18 cellular contexts compared by ENCODE assay signal in genomic region chr6:56073315-56073714, GRCh38.
DNase-seq lines count a peak whose midpoint lies in the region; ATAC-seq and TF ChIP-seq lines count a peak whose summit lies in the region.
"Had no signal": no experiment of that assay in that cellular context is flagged by ENCODE, and none has a peak within 500 bp of the region (broad histone marks: within the 10 kb centered on the region; RNA-seq: fewer than 3 reads in every experiment).

No MANE protein-coding gene starts in this region.

- H3K14ac ChIP-seq in mesenchymal stem cell (ENCODE audit: low read length in 2 of 2): no peak overlapping the region

- H3K23ac ChIP-seq in mesenchymal stem cell (ENCODE audit: low read length in 2 of 2): no peak overlapping the region

- peaks cover 31% of the 10 kb centered on the region for H3K4me1 Mint-ChIP-seq in chondrocyte (ENCODE audit: low read depth)
- no peaks in the 10 kb centered on the region for H3K4me1 Mint-ChIP-seq in activated T-helper 17 cell treated with anti-CD3 and anti-CD28 coated beads, Interleukin-2, amount 50 U/mL, for 72 hours

- no peak overlapping the region for H3K4ac ChIP-seq in mesenchymal stem cell (ENCODE audit: low read depth in 1 of 2, low read length in 2 of 2)

- peak overlapping the region; percentile 78 for H3K27ac Mint-ChIP-seq in chondrocyte (ENCODE audit: unreplicated experiment)
- H3K27ac Mint-ChIP-seq in activated T-helper 17 cell treated with anti-CD3 and anti-CD28 coated beads, Interleukin-2, amount 50 U/mL, for 72 hours: no peak overlapping the region

- H3K36me3 Mint-ChIP-seq in chondrocyte (ENCODE audit: low read depth): peaks cover 13% of the 10 kb centered on the region
- no peaks in the 10 kb centered on the region for H3K36me3 Mint-ChIP-seq in activated T-helper 17 cell treated with anti-CD3 and anti-CD28 coated beads, Interleukin-2, amount 50 U/mL, for 72 hours (ENCODE audit: low read depth)

- peak overlapping the region in 1 of 2 experiments; percentile 59 for H2BK12ac ChIP-seq in mesenchymal stem cell (ENCODE audit: low read length in 2 of 2)

- no peak overlapping the region for H4K91ac ChIP-seq in mesenchymal stem cell (ENCODE audit: low read length)

- ATAC-seq in PC-3: peak; percentile 18; the same call in 1 of the 2 replicates
- ATAC-seq in activated T-helper 17 cell treated with anti-CD3 and anti-CD28 coated beads, Interleukin-2, amount 50 U/mL, for 72 hours (replicated peaks): no peak
- ATAC-seq in HG02798 (IDR thresholded peaks at IDR 0.05; ENCODE audit: poor library complexity, unreplicated experiment): no peak
- ATAC-seq: SK-N-SH treated with all-trans-retinoic acid at 6 μM for 48 hours had no signal

- H2BK120ac ChIP-seq in mesenchymal stem cell (ENCODE audit: low read depth, low read length): no peak overlapping the region

- H4K20me1 ChIP-seq in PC-3 (ENCODE audit: low read length): no peaks in the 10 kb centered on the region

- no peak overlapping the region for H2AFZ ChIP-seq in PC-3 (ENCODE audit: low read length)
- no peak overlapping the region for H2AFZ ChIP-seq in mesenchymal stem cell (ENCODE audit: low read depth, low read length)

- no peak overlapping the region for H3K4me3 Mint-ChIP-seq in chondrocyte (ENCODE audit: unreplicated experiment)
- no peak overlapping the region for H3K4me3 Mint-ChIP-seq in activated T-helper 17 cell treated with anti-CD3 and anti-CD28 coated beads, Interleukin-2, amount 50 U/mL, for 72 hours

- H3F3A ChIP-seq in PC-3 (ENCODE audit: low read length, unreplicated experiment): no peaks in the 10 kb centered on the region

- no peak for DNase-seq in PC-3
- DNase-seq in chondrocyte (ENCODE audit: low spot score): no peak
- peak; percentile 40 for DNase-seq in mesenchymal stem cell
- peak in 1 of 2 donors; percentile 29 for DNase-seq in tibial artery
- no peak for DNase-seq in cerebellum (ENCODE audit: low spot score)
- DNase-seq: activated CD4-positive, alpha-beta T cell treated with anti-CD3 and anti-CD28 coated beads for 48 hours; activated naive CD4-positive, alpha-beta T cell treated with anti-CD3 and anti-CD28 coated beads, Interleukin-2, amount 50 U/mL, for 16 hours; activated T-cell treated with anti-CD3 and anti-CD28 coated beads for 4 hours; effector CD8-positive, alpha-beta T cell; left lung; NCI-H2081; NCI-H526; nucleus accumbens; sigmoid colon had no signal

- no TSS peak for BruUV-seq in PC-3 (replicated peaks; lab: Mats Ljungman, UMichigan)

- H3K27ac ChIP-seq in PC-3 (ENCODE audit: low read length): 0 out of 2 replicates have a peak overlapping the region, but pooled peaks have one; percentile 16
- no peak overlapping the region for H3K27ac ChIP-seq in mesenchymal stem cell (ENCODE audit: low read length, poor library complexity, severe bottlenecking)
- peak overlapping the region; percentile 66 to 68 for H3K27ac ChIP-seq in tibial artery
- H3K27ac ChIP-seq: C4-2B had no signal

- H3K27me3 ChIP-seq in PC-3 (ENCODE audit: low read length) (no peaks in the 10 kb centered on the region), mesenchymal stem cell (ENCODE audit: control insufficient read depth in 1 of 2, insufficient read depth in 1 of 2, low read length in 2 of 2) (no peaks in the 10 kb centered on the region), tibial artery (no peaks in the 10 kb centered on the region)
- H3K27me3 ChIP-seq: left lung, sigmoid colon had no signal

- H2AK5ac ChIP-seq in mesenchymal stem cell (ENCODE audit: low read length, severe bottlenecking): no peak overlapping the region

- H2BK15ac ChIP-seq in mesenchymal stem cell (ENCODE audit: low read depth, poor library complexity, severe bottlenecking): no peak overlapping the region

- H3K18ac ChIP-seq in mesenchymal stem cell (ENCODE audit: low read depth in 1 of 2, low read length in 2 of 2): no peak overlapping the region

- H3K36me3 ChIP-seq in PC-3 (ENCODE audit: low read depth, low read length) (no peaks in the 10 kb centered on the region), mesenchymal stem cell (ENCODE audit: control insufficient read depth in 1 of 2, insufficient read depth in 2 of 2, low read depth in 1 of 2, low read length in 2 of 2) (no peaks in the 10 kb centered on the region), tibial artery (no peaks in the 10 kb centered on the region)
- H3K36me3 ChIP-seq: left lung had no signal

- H3K4me3 ChIP-seq in PC-3 (ENCODE audit: low read length) (no peak overlapping the region), mesenchymal stem cell (ENCODE audit: insufficient read depth in 1 of 2, low read depth in 1 of 2, low read length in 2 of 2) (peak overlapping the region in 1 of 2 experiments; percentile 22), tibial artery (no peak overlapping the region)
- H3K4me3 ChIP-seq: left lung, sigmoid colon had no signal

- no peaks in the 10 kb centered on the region for H3K79me2 ChIP-seq in PC-3 (ENCODE audit: low read length)

- CTCF ChIA-PET in PC-3 (lab: Charles Lee): no interaction called here

- peaks cover 13% of the 10 kb centered on the region for H3K4me1 ChIP-seq in PC-3 (ENCODE audit: insufficient read depth, low read length)
- H3K4me1 ChIP-seq in mesenchymal stem cell (ENCODE audit: control insufficient read depth, insufficient read depth, low read depth, low read length): no peaks in the 10 kb centered on the region
- H3K4me1 ChIP-seq in tibial artery: peaks cover 0 to 15% (median 0%) of the 10 kb centered on the region in 4 donors
- H3K4me1 ChIP-seq: left lung had no signal

- intact Hi-C loops in PC-3 (cut with micrococcal nuclease) (no loop called here), tibial artery (cut with DNase I; ENCODE audit: low total_unique reads) (no loop called here)

- H3K9ac ChIP-seq in PC-3 (ENCODE audit: low read length): no peak overlapping the region
- peak overlapping the region; percentile 86 for H3K9ac ChIP-seq in mesenchymal stem cell (ENCODE audit: low read length)

- no peak overlapping the region for H2BK5ac ChIP-seq in mesenchymal stem cell (ENCODE audit: low read depth, low read length, poor library complexity, severe bottlenecking)

- H3K27me3 Mint-ChIP-seq in chondrocyte (ENCODE audit: low read depth): no peaks in the 10 kb centered on the region
- H3K27me3 Mint-ChIP-seq in activated T-helper 17 cell treated with anti-CD3 and anti-CD28 coated beads, Interleukin-2, amount 50 U/mL, for 72 hours: no peaks in the 10 kb centered on the region

- POLR2A ChIA-PET in PC-3 (lab: Charles Lee; ENCODE audit: unreplicated experiment): interaction anchor here (0.5 kb wide), 1 partner anchor 151 kb away, joined by 4 read pairs; no protein-coding TSS in a partner anchor

- H3K79me1 ChIP-seq in mesenchymal stem cell (replicated peaks; ENCODE audit: low read length, poor library complexity, severe bottlenecking): no peaks in the 10 kb centered on the region

- H3K4me2 ChIP-seq in PC-3 (ENCODE audit: low read length): no peak overlapping the region
- no peak overlapping the region for H3K4me2 ChIP-seq in mesenchymal stem cell (ENCODE audit: low read length, poor library complexity, severe bottlenecking)

- H3K9me2 ChIP-seq in PC-3 (replicated peaks; ENCODE audit: low read length): no peaks in the 10 kb centered on the region

- peaks cover 7% of the 10 kb centered on the region; the same call in 1 of the 2 replicates for H3K9me3 ChIP-seq in PC-3 (ENCODE audit: low read length)
- H3K9me3 ChIP-seq in mesenchymal stem cell (ENCODE audit: control insufficient read depth, low read length): peaks cover 35% of the 10 kb centered on the region
- H3K9me3 ChIP-seq in tibial artery: no peaks in the 10 kb centered on the region
- H3K9me3 ChIP-seq: sigmoid colon had no signal

- WGBS in mesenchymal stem cell: no CpG with 5 or more reads among the region's 1 CpG

- H4K8ac ChIP-seq in mesenchymal stem cell (ENCODE audit: low read length): peak overlapping the region; percentile 85

- H3K9me3 Mint-ChIP-seq in chondrocyte (ENCODE audit: low read depth): peaks cover 9% of the 10 kb centered on the region
- peaks cover 18% of the 10 kb centered on the region for H3K9me3 Mint-ChIP-seq in activated T-helper 17 cell treated with anti-CD3 and anti-CD28 coated beads, Interleukin-2, amount 50 U/mL, for 72 hours

- no peak for TF ChIP-seq CTCF in PC-3 (conservative IDR thresholded peaks at IDR 0.05; ENCODE audit: low read depth, low read length)
- no peak for TF ChIP-seq CTCF in chondrocyte (IDR thresholded peaks at IDR 0.05)
- no peak for TF ChIP-seq CTCF in tibial artery (IDR thresholded peaks at IDR 0.05)
